8 cellular contexts compared by ENCODE assay signal in the genomic region with DNA sequence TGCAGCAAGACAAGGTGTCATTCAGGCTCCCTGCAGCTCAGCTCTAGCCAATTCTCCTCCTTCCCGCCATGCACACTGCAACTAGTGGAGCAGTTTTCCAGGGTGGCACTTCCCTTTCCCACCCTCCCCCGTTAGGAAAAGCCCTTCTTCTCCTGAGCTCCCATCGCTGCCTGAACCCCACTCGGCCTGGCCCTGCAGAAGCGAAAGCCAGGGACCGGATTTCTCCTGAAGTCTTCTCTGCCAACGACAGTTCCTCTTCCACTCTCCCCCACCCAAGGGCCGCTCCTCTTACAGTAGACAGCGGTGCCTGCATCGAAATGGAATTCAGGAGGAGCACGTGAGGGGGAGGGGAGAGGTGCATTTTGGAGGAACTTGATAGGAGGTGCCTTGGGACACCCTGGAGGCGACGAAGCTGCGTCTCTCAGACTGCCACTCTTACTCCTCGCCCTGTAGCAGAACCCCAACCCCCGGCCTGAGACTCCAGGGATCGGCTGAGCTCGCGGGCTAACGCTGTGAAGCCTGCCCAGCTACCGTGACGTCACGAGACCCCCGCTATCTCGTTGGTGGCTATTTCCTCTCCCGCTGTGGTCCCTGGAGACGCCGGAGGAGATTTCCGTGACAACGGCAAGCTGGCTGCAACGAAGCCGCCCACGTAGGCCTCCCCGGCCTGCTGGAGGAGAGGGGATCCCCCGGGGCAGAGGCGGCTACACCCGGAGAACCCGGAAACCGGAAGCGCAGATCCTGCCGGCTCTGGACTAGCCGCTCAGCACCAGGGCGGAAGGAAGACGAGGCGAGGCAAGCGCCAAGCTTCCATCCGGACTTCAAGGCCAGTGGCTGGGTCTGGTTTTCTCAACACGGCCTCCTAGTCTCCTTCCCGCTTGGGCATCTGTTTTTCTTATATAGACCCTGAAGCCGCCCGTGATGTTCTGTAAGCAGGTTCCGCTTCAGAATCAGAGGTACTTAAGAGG.
DNase-seq lines count a peak whose midpoint lies in the region; ATAC-seq and TF ChIP-seq lines count a peak whose summit lies in the region.

No MANE protein-coding gene starts in this region.

- H2BK120ac ChIP-seq in H9 (ENCODE audit: low read depth, low read length, poor library complexity, severe bottlenecking): no peak overlapping the region

- peak overlapping the region; percentile 19 for H3K27ac ChIP-seq in H9 (ENCODE audit: insufficient read length, low read depth, low read length)
- H3K27ac ChIP-seq in neural cell (ENCODE audit: low read length): peak overlapping the region; percentile 86

- peak; percentile 78 for TF ChIP-seq EP300 in neural cell (conservative IDR thresholded peaks at IDR 0.05; ENCODE audit: poor library complexity, severe bottlenecking)

- H3F3A ChIP-seq in neural cell (ENCODE audit: insufficient read depth, low read length, poor library complexity, severe bottlenecking): no peaks in the 10 kb centered on the region

- H2BK12ac ChIP-seq in H9 (ENCODE audit: insufficient read length, low read depth, low read length): no peak overlapping the region

- H3K4me3 Mint-ChIP-seq in H9: peak overlapping the region; percentile 68 to 78
- H3K4me3 Mint-ChIP-seq in stimulated activated naive CD8-positive, alpha-beta T cell treated with anti-CD3 and anti-CD28 coated beads, Interleukin-15, amount 100 ng/mL, for 72 hours: peak overlapping the region; percentile 72 to 84

- H3T11ph ChIP-seq in H9 (ENCODE audit: low read length): no peak overlapping the region

- H3K27ac Mint-ChIP-seq in H9: peak overlapping the region; percentile 84 to 92 (median 90)
- peak overlapping the region; percentile 91 to 95 for H3K27ac Mint-ChIP-seq in stimulated activated naive CD8-positive, alpha-beta T cell treated with anti-CD3 and anti-CD28 coated beads, Interleukin-15, amount 100 ng/mL, for 72 hours

- H2BK20ac ChIP-seq in H9 (ENCODE audit: low read depth, low read length, poor library complexity, severe bottlenecking): no peak overlapping the region

- no peaks in the 10 kb centered on the region for H3K36me3 ChIP-seq in ES-I3 (ENCODE audit: insufficient read depth, low read length)
- no peaks in the 10 kb centered on the region for H3K36me3 ChIP-seq in neural cell (ENCODE audit: insufficient read depth, low read length)

- no peak overlapping the region for H2AK5ac ChIP-seq in H9 (ENCODE audit: insufficient read length, low read length)

- WGBS in H9 (ENCODE audit: extremely low coverage, insufficient read length, low lambda C conversion rate): no CpG with 5 or more reads among the region's 52 CpGs

- H3K27me3 ChIP-seq in H9 (ENCODE audit: insufficient read depth, low read length) (no peaks in the 10 kb centered on the region; the same call in 1 of the 2 replicates), neural cell (ENCODE audit: insufficient read depth, low read depth, low read length) (peaks cover 2% of the 10 kb centered on the region)

- TF ChIP-seq CTCF in H9 (conservative IDR thresholded peaks at IDR 0.05) (no peak), neural cell (IDR thresholded peaks at IDR 0.05; ENCODE audit: poor library complexity, severe bottlenecking) (no peak)

- H2BK5ac ChIP-seq in H9 (ENCODE audit: insufficient read length, low read length): no peak overlapping the region

- no peak overlapping the region for H3K23ac ChIP-seq in H9 (ENCODE audit: insufficient read length, low read depth, low read length)

- no peak for TF ChIP-seq RAD21 in neural cell (conservative IDR thresholded peaks at IDR 0.05)

- H3K36me3 Mint-ChIP-seq in H9 (ENCODE audit: insufficient read depth in 1 of 3, low read depth in 3 of 3): peaks cover 0 to 11% (median 0%) of the 10 kb centered on the region in 3 experiments; a peak in 3 of 7 replicates

- peak overlapping the region; percentile 78 for H3K18ac ChIP-seq in H9 (ENCODE audit: insufficient read length, low read depth, low read length)

- H2BK15ac ChIP-seq in H9 (ENCODE audit: low read depth, low read length): no peak overlapping the region

- peak overlapping the region; percentile 69 for H3K4me3 ChIP-seq in neural cell (ENCODE audit: low read length)

- H4K20me1 ChIP-seq in H9 (ENCODE audit: control insufficient read depth, insufficient read depth, insufficient read length): no peaks in the 10 kb centered on the region
- no peaks in the 10 kb centered on the region for H4K20me1 ChIP-seq in neural cell (ENCODE audit: insufficient read depth)

- H3K23me2 ChIP-seq in H9 (ENCODE audit: insufficient read length, low read depth, low read length, poor library complexity, severe bottlenecking): peaks cover 13% of the 10 kb centered on the region

- DNase-seq in H9 (peak; percentile 97), M059J (ENCODE audit: low read depth) (peak; percentile 98), activated gamma-delta T cell (lab: John Stamatoyannopoulos, UW) (peak; percentile 85), fibroblast of the conjunctiva (ENCODE audit: low read depth) (peak; percentile 96)
- DNase-seq in stimulated activated naive CD8-positive, alpha-beta T cell treated with anti-CD3 and anti-CD28 coated beads, Interleukin-15, amount 100 ng/mL, for 72 hours: peak; percentile 98

- no peak overlapping the region for H4K8ac ChIP-seq in H9 (replicated peaks; ENCODE audit: insufficient read length, low read depth, low read length)

- peaks cover 27% of the 10 kb centered on the region for H3K27me3 Mint-ChIP-seq in H9 (ENCODE audit: low read depth)
- H3K27me3 Mint-ChIP-seq in stimulated activated naive CD8-positive, alpha-beta T cell treated with anti-CD3 and anti-CD28 coated beads, Interleukin-15, amount 100 ng/mL, for 72 hours: no peaks in the 10 kb centered on the region

- H3K4me2 ChIP-seq in H9 (ENCODE audit: insufficient read depth, insufficient read length, low read length) (peak overlapping the region; percentile 70), neural cell (ENCODE audit: low read length) (peak overlapping the region; percentile 91)

- H4K5ac ChIP-seq in H9 (ENCODE audit: insufficient read length, low read depth, low read length): no peak overlapping the region

- no peaks in the 10 kb centered on the region for H3K9me3 ChIP-seq in ES-I3 (ENCODE audit: control insufficient read depth, insufficient read depth, low read length)
- no peaks in the 10 kb centered on the region for H3K9me3 ChIP-seq in H9 (ENCODE audit: control insufficient read depth, low read depth, low read length)
- no peaks in the 10 kb centered on the region for H3K9me3 ChIP-seq in neural cell (ENCODE audit: low read length)

- H3K9me2 ChIP-seq in neural cell (ENCODE audit: insufficient read depth, low read length): no peaks in the 10 kb centered on the region

- H2AFZ ChIP-seq in H9 (ENCODE audit: low read length): peak overlapping the region; percentile 33
- H2AFZ ChIP-seq in neural cell (ENCODE audit: low read depth, low read length): peak overlapping the region; percentile 62

- H3K4me1 Mint-ChIP-seq in H9: peaks cover 29 to 30% of the 10 kb centered on the region in 2 experiments
- peaks cover 46% of the 10 kb centered on the region for H3K4me1 Mint-ChIP-seq in stimulated activated naive CD8-positive, alpha-beta T cell treated with anti-CD3 and anti-CD28 coated beads, Interleukin-15, amount 100 ng/mL, for 72 hours

- H3K4me1 ChIP-seq in ES-I3 (ENCODE audit: insufficient read depth, low read length) (peaks cover 10% of the 10 kb centered on the region), H9 (ENCODE audit: insufficient read depth, low read length) (peaks cover 6% of the 10 kb centered on the region; the same call in 1 of the 2 replicates)

- H3K4ac ChIP-seq in H9 (ENCODE audit: low read depth, low read length): no peak overlapping the region; the same call in 1 of the 2 replicates

- peak; percentile 95 for ATAC-seq in stimulated activated naive CD8-positive, alpha-beta T cell treated with anti-CD3 and anti-CD28 coated beads, Interleukin-15, amount 100 ng/mL, for 72 hours

- H4K91ac ChIP-seq in H9 (ENCODE audit: insufficient read length, low read depth, low read length): no peak overlapping the region

- H3K9me3 Mint-ChIP-seq in H9: no peaks in the 10 kb centered on the region
- H3K9me3 Mint-ChIP-seq in stimulated activated naive CD8-positive, alpha-beta T cell treated with anti-CD3 and anti-CD28 coated beads, Interleukin-15, amount 100 ng/mL, for 72 hours: no peaks in the 10 kb centered on the region

- H3K79me2 ChIP-seq in H9 (ENCODE audit: insufficient read depth, low read length) (0 out of 2 replicates have a peak, but pooled peaks cover 4% of the 10 kb centered on the region), neural cell (replicated peaks; ENCODE audit: insufficient read depth, low read length) (peaks cover 20% of the 10 kb centered on the region)

- peak overlapping the region; percentile 77; the same call in 1 of the 2 replicates for H3K14ac ChIP-seq in H9 (ENCODE audit: insufficient read depth, low read length)

- no peaks in the 10 kb centered on the region for H3K79me1 ChIP-seq in H9 (ENCODE audit: insufficient read depth, low read depth, low read length, poor library complexity, severe bottlenecking)

- TF ChIP-seq POLR2A in Raji (IDR thresholded peaks at IDR 0.05; ENCODE audit: insufficient read depth, low read depth, low read length): peak; percentile 79

- H3K56ac ChIP-seq in H9 (ENCODE audit: insufficient read length, low read depth, low read length): no peak overlapping the region

- H3K9ac ChIP-seq in ES-I3 (ENCODE audit: low read depth, low read length) (peak overlapping the region; percentile 48), H9 (ENCODE audit: extremely low read depth, insufficient read length, low read length) (peak overlapping the region; percentile 52), neural cell (ENCODE audit: low read length) (peak overlapping the region; percentile 75)

Comparison
In these comparisons a context has a peak if more than half of its experiments do, and no peak if none do; other contexts are left out.
1. Peak in every context shown above with its lines: DNase-seq, ATAC-seq, H3K4me3 ChIP-seq and H3K27ac ChIP-seq.